19 cellular contexts compared by ENCODE assay signal in the genomic region with DNA sequence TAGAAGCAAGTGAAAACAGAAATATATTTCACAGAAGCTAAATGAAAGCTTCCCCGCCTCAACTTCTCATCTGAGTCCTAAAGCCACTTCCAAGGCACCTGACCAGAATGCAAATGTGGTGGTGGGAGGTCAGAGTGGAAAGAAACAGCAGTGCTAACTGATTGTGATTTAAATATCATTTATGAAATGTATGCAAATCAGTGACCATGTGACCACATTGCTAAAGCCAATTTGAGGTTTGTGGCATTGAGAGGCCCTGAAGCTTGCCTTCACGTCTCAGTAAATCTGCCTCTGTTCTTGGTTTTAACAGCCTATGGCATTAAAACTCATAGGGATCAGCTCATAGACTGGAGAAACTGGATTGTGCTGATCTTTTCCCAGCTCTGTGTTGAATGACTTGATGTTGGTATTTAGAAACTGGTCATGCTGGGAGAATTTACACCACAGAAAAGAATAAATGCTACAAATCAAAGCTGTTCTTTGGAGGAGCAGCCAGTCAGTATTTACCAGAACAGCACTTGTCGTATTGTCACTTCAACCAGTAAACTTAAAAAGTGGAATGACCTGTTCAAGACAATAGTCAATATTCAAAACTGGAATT.
DNase-seq lines count a peak whose midpoint lies in the region; ATAC-seq and TF ChIP-seq lines count a peak whose summit lies in the region.
"Had no signal": no experiment of that assay in that cellular context is flagged by ENCODE, and none has a peak within 500 bp of the region (broad histone marks: within the 10 kb centered on the region; RNA-seq: fewer than 3 reads in every experiment).

No MANE protein-coding gene starts in this region.

- no peak overlapping the region for H3K27ac Mint-ChIP-seq in H9
- no peak overlapping the region for H3K27ac Mint-ChIP-seq in T-helper 17 cell
- H3K27ac Mint-ChIP-seq: endodermal cell had no signal

- H3K27me3 ChIP-seq in H9 (ENCODE audit: insufficient read depth, low read length): no peaks in the 10 kb centered on the region
- H3K27me3 ChIP-seq: ascending aorta, ovary had no signal

- no peak overlapping the region for H3K18ac ChIP-seq in H9 (ENCODE audit: insufficient read length, low read depth, low read length)

- no peak overlapping the region for H3K4ac ChIP-seq in H9 (ENCODE audit: low read depth, low read length)

- H4K20me1 ChIP-seq in H9 (ENCODE audit: control insufficient read depth, insufficient read depth, insufficient read length): no peaks in the 10 kb centered on the region

- H3K27me3 Mint-ChIP-seq in H9 (ENCODE audit: low read depth) (no peaks in the 10 kb centered on the region), T-helper 17 cell (no peaks in the 10 kb centered on the region)

- no peak overlapping the region for H3K4me2 ChIP-seq in H9 (ENCODE audit: insufficient read depth, insufficient read length, low read length)

- H2BK12ac ChIP-seq in H9 (ENCODE audit: insufficient read length, low read depth, low read length): no peak overlapping the region

- H3K79me1 ChIP-seq in H9 (ENCODE audit: insufficient read depth, low read depth, low read length, poor library complexity, severe bottlenecking): no peaks in the 10 kb centered on the region

- no peaks in the 10 kb centered on the region for H3K9me3 Mint-ChIP-seq in H9
- H3K9me3 Mint-ChIP-seq: endodermal cell had no signal

- H3T11ph ChIP-seq in H9 (ENCODE audit: low read length): no peak overlapping the region

- H3K14ac ChIP-seq in H9 (ENCODE audit: insufficient read depth, low read length): no peak overlapping the region

- H3K27ac ChIP-seq in H9 (ENCODE audit: insufficient read length, low read depth, low read length): no peak overlapping the region
- H3K27ac ChIP-seq: ascending aorta, ovary had no signal

- H2BK120ac ChIP-seq in H9 (ENCODE audit: low read depth, low read length, poor library complexity, severe bottlenecking): no peak overlapping the region

- H3K79me2 ChIP-seq in H9 (ENCODE audit: insufficient read depth, low read length): no peaks in the 10 kb centered on the region

- no peaks in the 10 kb centered on the region for H3K23me2 ChIP-seq in H9 (ENCODE audit: insufficient read length, low read depth, low read length, poor library complexity, severe bottlenecking)

- peaks cover 7 to 19% of the 10 kb centered on the region in 2 experiments for H3K4me1 Mint-ChIP-seq in H9
- H3K4me1 Mint-ChIP-seq in T-helper 17 cell: no peaks in the 10 kb centered on the region

- H3K9me3 ChIP-seq in H9 (ENCODE audit: control insufficient read depth, low read depth, low read length): no peaks in the 10 kb centered on the region
- no peaks in the 10 kb centered on the region for H3K9me3 ChIP-seq in T-helper 17 cell (ENCODE audit: control insufficient read depth, low read length, poor library complexity, severe bottlenecking)
- H3K9me3 ChIP-seq: ascending aorta, ovary had no signal

- H4K91ac ChIP-seq in H9 (ENCODE audit: insufficient read length, low read depth, low read length): no peak overlapping the region

- peak overlapping the region; percentile 64 for H2AFZ ChIP-seq in H9 (ENCODE audit: low read length)

- H2BK15ac ChIP-seq in H9 (ENCODE audit: low read depth, low read length): no peak overlapping the region

- ATAC-seq in esophagus mucosa (peak; percentile 48), T-helper 17 cell (no peak)
- ATAC-seq: left cardiac atrium had no signal

- H3K4me1 ChIP-seq in H9 (ENCODE audit: insufficient read depth, low read length): peaks cover 6% of the 10 kb centered on the region
- H3K4me1 ChIP-seq: ascending aorta had no signal

- H3K23ac ChIP-seq in H9 (ENCODE audit: insufficient read length, low read depth, low read length): no peak overlapping the region

- H2BK5ac ChIP-seq in H9 (ENCODE audit: insufficient read length, low read length): no peak overlapping the region

- no peak overlapping the region for H2BK20ac ChIP-seq in H9 (ENCODE audit: low read depth, low read length, poor library complexity, severe bottlenecking)

- H3K9ac ChIP-seq in H9 (ENCODE audit: extremely low read depth, insufficient read length, low read length): no peak overlapping the region

- TF ChIP-seq CTCF in H9 (conservative IDR thresholded peaks at IDR 0.05): no peak

- no peak overlapping the region for H4K8ac ChIP-seq in H9 (replicated peaks; ENCODE audit: insufficient read length, low read depth, low read length)

- no peak overlapping the region for H2AK5ac ChIP-seq in H9 (ENCODE audit: insufficient read length, low read length)

- no peak overlapping the region for H4K5ac ChIP-seq in H9 (ENCODE audit: insufficient read length, low read depth, low read length)

- H3K36me3 Mint-ChIP-seq in H9 (ENCODE audit: insufficient read depth in 1 of 3, low read depth in 3 of 3) (no peaks in the 10 kb centered on the region; a peak in 2 of 7 replicates), T-helper 17 cell (ENCODE audit: low read depth) (no peaks in the 10 kb centered on the region)

- DNase-seq in EL: peak; percentile 47
- DNase-seq in H9: no peak
- DNase-seq in HPDE6-E6E7 (ENCODE audit: extremely low spot score): peak; percentile 2
- DNase-seq in C1 segment of cervical spinal cord (lab: John Stamatoyannopoulos, UW): no peak
- DNase-seq in NCI-H82 treated with DMSO at 0.1 percent for 48 hours (lab: John Stamatoyannopoulos, UW; ENCODE audit: unreplicated experiment): no peak
- no peak for DNase-seq in T-helper 17 cell
- no peak for DNase-seq in activated CD4-positive, CD25-positive, alpha-beta regulatory T cell treated with anti-CD3 and anti-CD28 coated beads, Interleukin-2, amount 50 U/mL, for 72 hours
- DNase-seq: activated CD4-positive, CD25-positive, alpha-beta regulatory T cell; activated CD8-positive, alpha-beta memory T cell treated with anti-CD3 and anti-CD28 coated beads, Interleukin-2, amount 50 U/mL, for 4 hours; endodermal cell; KBM-7; left cardiac atrium; NCI-H1436; NCI-H446; ovary; SHP77; stimulated activated CD4-positive, alpha-beta T cell treated with anti-CD3 and anti-CD28 coated beads, Interleukin-2, amount 100 ng/mL, for 48 hours had no signal

- H3K4me3 Mint-ChIP-seq in H9: no peak overlapping the region
- no peak overlapping the region for H3K4me3 Mint-ChIP-seq in T-helper 17 cell
- H3K4me3 Mint-ChIP-seq: endodermal cell had no signal

- H3K56ac ChIP-seq in H9 (ENCODE audit: insufficient read length, low read depth, low read length): no peak overlapping the region

- no CpG with 5 or more reads among the region's 3 CpGs for WGBS in H9 (ENCODE audit: extremely low coverage, insufficient read length, low lambda C conversion rate)

Comparison
In these comparisons a context has a peak if more than half of its experiments do, and no peak if none do; other contexts are left out.
1. DNase-seq: peak in EL (single experiment) and HPDE6-E6E7 (single experiment); none in H9 (single experiment), C1 segment of cervical spinal cord (0 of 14), NCI-H82 treated with DMSO at 0.1 percent for 48 hours (single experiment), T-helper 17 cell (0 of 3) and activated CD4-positive, CD25-positive, alpha-beta regulatory T cell treated with anti-CD3 and anti-CD28 coated beads, Interleukin-2, amount 50 U/mL, for 72 hours (single experiment).